In the genomic region with DNA sequence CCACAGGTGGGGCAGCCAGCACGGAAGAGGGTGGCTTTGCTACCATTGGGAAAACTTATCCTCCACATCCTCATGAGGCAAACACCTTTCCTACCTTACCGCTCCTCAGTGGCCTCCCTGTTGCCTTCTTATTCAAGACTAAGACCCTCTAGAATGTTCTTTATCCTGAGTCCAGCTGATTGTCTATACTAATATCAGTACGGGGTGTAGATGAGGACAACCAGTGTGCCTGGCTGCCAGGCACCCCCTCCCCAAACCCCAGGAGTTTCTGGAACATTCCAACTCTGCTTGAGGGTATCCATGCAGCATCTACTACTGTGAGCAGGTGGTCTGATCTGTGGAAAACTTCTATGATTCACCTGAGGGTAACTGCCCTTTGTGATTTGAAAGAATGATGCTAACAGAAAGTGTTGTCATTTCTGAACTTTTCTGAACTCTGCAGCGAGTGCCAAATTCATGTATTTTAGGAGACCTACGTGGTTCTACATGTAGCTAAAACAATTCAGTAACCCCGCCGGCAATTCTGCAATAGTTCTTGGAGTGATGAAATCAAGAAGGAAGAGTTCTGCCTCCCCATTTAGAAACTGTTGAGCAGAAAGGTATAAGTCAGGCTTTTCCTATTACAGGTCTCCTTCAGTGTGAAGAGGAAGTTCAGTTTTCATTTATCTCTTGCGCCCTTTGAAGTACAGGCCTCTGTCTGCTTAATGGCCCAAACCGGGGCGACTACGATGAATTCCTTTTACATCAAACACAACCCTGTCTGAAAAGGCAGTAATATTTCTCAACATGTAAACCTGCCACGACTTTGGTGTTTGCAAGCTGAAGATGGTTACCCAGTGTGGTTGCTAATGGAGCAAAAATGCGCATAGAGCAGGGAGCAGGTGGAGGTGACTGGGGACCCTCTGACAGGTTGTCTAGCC, we compare ENCODE assay signal across 9 cellular contexts.
A peak's percentile ranks its signal among the peaks of the same experiment; 100 is the strongest.
DNase-seq lines count a peak whose midpoint lies in the region; ATAC-seq and TF ChIP-seq lines count a peak whose summit lies in the region.
"Had no signal": no experiment of that assay in that cellular context is flagged by ENCODE, and none has a peak within 500 bp of the region (broad histone marks: within the 10 kb centered on the region; RNA-seq: fewer than 3 reads in every experiment).

No MANE protein-coding gene starts in this region.

- peaks cover 4% of the 10 kb centered on the region for H3K27me3 Mint-ChIP-seq in activated CD4-positive, alpha-beta memory T cell treated with anti-CD3 and anti-CD28 coated beads, Interleukin-2, amount 10 ng/mL, durations not matched to agents 7 days and 5 days

- no peak overlapping the region for H2AFZ ChIP-seq in DND-41 (ENCODE audit: low read depth, low read length)
- H2AFZ ChIP-seq in Loucy (ENCODE audit: low read length), result no peak overlapping the region

- H4K20me1 ChIP-seq in DND-41 (ENCODE audit: insufficient read depth, low read length) (peaks cover 77% of the 10 kb centered on the region), Loucy (ENCODE audit: insufficient read depth, low read length, poor library complexity, severe bottlenecking) (peaks cover 95% of the 10 kb centered on the region)

- H3K27ac ChIP-seq in DND-41 (ENCODE audit: low read length) (peak overlapping the region; percentile 6; the same call in 1 of the 2 replicates), left lung (peak overlapping the region in 1 of 2 donors; percentile 62)

- no peaks in the 10 kb centered on the region for H3F3A ChIP-seq in Loucy (ENCODE audit: low read depth)

- no peaks in the 10 kb centered on the region for H3K9me3 Mint-ChIP-seq in activated CD4-positive, alpha-beta memory T cell treated with anti-CD3 and anti-CD28 coated beads, Interleukin-2, amount 10 ng/mL, durations not matched to agents 7 days and 5 days

- no peak for TF ChIP-seq CTCF in DND-41 (IDR thresholded peaks at IDR 0.05; ENCODE audit: borderline replicate concordance, extremely low read depth, low read length, poor library complexity, severe bottlenecking)
- TF ChIP-seq CTCF in Loucy (conservative IDR thresholded peaks at IDR 0.05; ENCODE audit: low read length), result no peak
- TF ChIP-seq CTCF in left lung (IDR thresholded peaks at IDR 0.05), result no peak

- H3K27ac Mint-ChIP-seq in activated CD4-positive, alpha-beta memory T cell treated with anti-CD3 and anti-CD28 coated beads, Interleukin-2, amount 10 ng/mL, durations not matched to agents 7 days and 5 days, result peak overlapping the region; percentile 94

- CTCF ChIA-PET in activated CD4-positive, alpha-beta memory T cell treated with anti-CD3 and anti-CD28 coated beads, Interleukin-2, amount 10 ng/mL, durations not matched to agents 7 days and 5 days (lab: Charles Lee), result interaction anchor here (0.9 to 1.7 kb wide), 5 partner anchors 13 to 79 kb away, joined by 3 to 8 read pairs (median 4); no protein-coding TSS in a partner anchor

- H3K27me3 ChIP-seq in DND-41 (ENCODE audit: insufficient read depth, low read length, poor library complexity) (no peaks in the 10 kb centered on the region), Loucy (ENCODE audit: insufficient read depth, low read length, poor library complexity, severe bottlenecking) (no peaks in the 10 kb centered on the region), left lung (no peaks in the 10 kb centered on the region)

- H3K4me3 Mint-ChIP-seq in activated CD4-positive, alpha-beta memory T cell treated with anti-CD3 and anti-CD28 coated beads, Interleukin-2, amount 10 ng/mL, durations not matched to agents 7 days and 5 days, result peak overlapping the region; percentile 54

- H3K4me3 ChIP-seq in DND-41 (ENCODE audit: low read depth in 1 of 2, low read length in 2 of 2) (no peak overlapping the region), Loucy (ENCODE audit: low read length, poor library complexity, severe bottlenecking) (no peak overlapping the region), left lung (no peak overlapping the region)

- intact Hi-C loops in left lung (cut with DNase I), result no loop called here
- intact Hi-C loops in Right ventricle myocardium superior (cut with DNase I), result no loop called here

- peaks cover 44% of the 10 kb centered on the region for H3K36me3 Mint-ChIP-seq in activated CD4-positive, alpha-beta memory T cell treated with anti-CD3 and anti-CD28 coated beads, Interleukin-2, amount 10 ng/mL, durations not matched to agents 7 days and 5 days (ENCODE audit: low read depth)

- no peaks in the 10 kb centered on the region for H3K9me3 ChIP-seq in DND-41 (ENCODE audit: insufficient read depth, low read length, severe bottlenecking)
- H3K9me3 ChIP-seq in Loucy (ENCODE audit: insufficient read depth, low read depth, low read length), result no peaks in the 10 kb centered on the region
- no peaks in the 10 kb centered on the region for H3K9me3 ChIP-seq in left lung

- DNase-seq in DND-41 (no peak), left lung (no peak), HT-29 (ENCODE audit: low spot score) (no peak), NCI-H2171 treated with DMSO at 0.1 percent for 48 hours (lab: John Stamatoyannopoulos, UW) (no peak), Right ventricle myocardium superior (no peak), inferior parietal cortex (ENCODE audit: extremely low spot score) (no peak)
- DNase-seq in activated CD4-positive, alpha-beta memory T cell treated with anti-CD3 and anti-CD28 coated beads, Interleukin-2, amount 10 ng/mL, durations not matched to agents 7 days and 5 days, result no peak

- H3K9me2 ChIP-seq in Loucy (replicated peaks; ENCODE audit: low read depth, low read length), result no peaks in the 10 kb centered on the region

- peaks cover 88% of the 10 kb centered on the region for H3K4me1 Mint-ChIP-seq in activated CD4-positive, alpha-beta memory T cell treated with anti-CD3 and anti-CD28 coated beads, Interleukin-2, amount 10 ng/mL, durations not matched to agents 7 days and 5 days

- H3K4me2 ChIP-seq in DND-41 (ENCODE audit: insufficient read depth, low read length), result no peak overlapping the region
- H3K4me2 ChIP-seq in Loucy (ENCODE audit: low read depth, low read length, poor library complexity, severe bottlenecking), result peak overlapping the region; percentile 32

- POLR2A ChIA-PET in activated CD4-positive, alpha-beta memory T cell treated with anti-CD3 and anti-CD28 coated beads, Interleukin-2, amount 10 ng/mL, durations not matched to agents 7 days and 5 days (lab: Charles Lee), result interaction anchor here (1.0 to 5.8 kb wide), 17 partner anchors 14 to 131 kb away, joined by 3 to 63 read pairs (median 7); no protein-coding TSS in a partner anchor

- H3K9ac ChIP-seq in DND-41 (ENCODE audit: low read depth, low read length), result no peak overlapping the region
- H3K9ac ChIP-seq in Loucy (ENCODE audit: low read depth, low read length, poor library complexity, severe bottlenecking), result no peak overlapping the region

- H3K36me3 ChIP-seq in DND-41 (ENCODE audit: insufficient read depth, low read length) (peaks cover 79% of the 10 kb centered on the region), Loucy (ENCODE audit: insufficient read depth, low read length) (peaks cover 76% of the 10 kb centered on the region), left lung (no peaks in the 10 kb centered on the region)

- ATAC-seq in DND-41 (ENCODE audit: insufficient read depth, low read depth) (peak; percentile 22; the same call in 1 of the 3 replicates), left lung (peak; percentile 18), Right ventricle myocardium superior (ENCODE audit: poor library complexity) (no peak)
- ATAC-seq: sciatic nerve had no signal

- H3K4me1 ChIP-seq in DND-41 (ENCODE audit: insufficient read depth, low read length) (peaks cover 34% of the 10 kb centered on the region), Loucy (ENCODE audit: insufficient read depth, low read length, poor library complexity, severe bottlenecking) (peaks cover 32% of the 10 kb centered on the region), left lung (peaks cover 8 to 63% of the 10 kb centered on the region in 2 donors)

- H3K79me2 ChIP-seq in DND-41 (ENCODE audit: insufficient read depth, low read length), result peaks cover 97% of the 10 kb centered on the region
- H3K79me2 ChIP-seq in Loucy (ENCODE audit: insufficient read depth, low read length), result peaks cover 98% of the 10 kb centered on the region
